10 cellular contexts compared by ENCODE assay signal in genomic region chr1:6027591-6027990, GRCh38. TPM values are rescaled to one million over a fixed set of nuclear protein-coding genes. Genes with fewer than 3 reads are reported as not detected.
DNase-seq lines count a peak whose midpoint lies in the region; ATAC-seq and TF ChIP-seq lines count a peak whose summit lies in the region.
"Had no signal": no experiment of that assay in that cellular context is flagged by ENCODE, and none has a peak within 500 bp of the region (broad histone marks: within the 10 kb centered on the region; RNA-seq: fewer than 3 reads in every experiment).

No MANE protein-coding gene starts in this region.

- no peak overlapping the region for H2AFZ ChIP-seq in H9 (ENCODE audit: low read length)
- H2AFZ ChIP-seq: parathyroid adenoma had no signal

- H3K4me1 ChIP-seq in mucosa of rectum (ENCODE audit: control insufficient read depth in 2 of 2, insufficient read depth in 2 of 2, low read length in 2 of 2) (peaks cover 5 to 6% of the 10 kb centered on the region in 2 donors), H9 (ENCODE audit: insufficient read depth, low read length) (peaks cover 2% of the 10 kb centered on the region; the same call in 1 of the 2 replicates), foreskin keratinocyte (peaks cover 4% of the 10 kb centered on the region)
- H3K4me1 ChIP-seq: parathyroid adenoma had no signal

- H3K23me2 ChIP-seq in H9 (ENCODE audit: insufficient read length, low read depth, low read length, poor library complexity, severe bottlenecking) = no peaks in the 10 kb centered on the region

- H3K27ac ChIP-seq in mucosa of rectum (ENCODE audit: low read depth in 2 of 2, low read length in 2 of 2) = peak overlapping the region; percentile 50 to 74
- H3K27ac ChIP-seq in H9 (ENCODE audit: insufficient read length, low read depth, low read length) = no peak overlapping the region
- H3K27ac ChIP-seq in foreskin keratinocyte = no peak overlapping the region
- H3K27ac ChIP-seq: parathyroid adenoma had no signal

- H3K4me1 Mint-ChIP-seq in IgD-negative memory B cell = peaks cover 29 to 45% (median 31%) of the 10 kb centered on the region in 3 donors
- peaks cover 54% of the 10 kb centered on the region for H3K4me1 Mint-ChIP-seq in activated CD4-positive, alpha-beta memory T cell treated with anti-CD3 and anti-CD28 coated beads for 36 hours (ENCODE audit: low read depth)
- peaks cover 0 to 19% of the 10 kb centered on the region in 2 experiments; a peak in 2 of 4 replicates for H3K4me1 Mint-ChIP-seq in H9

- peak overlapping the region; percentile 83 to 94 (median 92) for H3K4me3 Mint-ChIP-seq in IgD-negative memory B cell
- H3K4me3 Mint-ChIP-seq in activated CD4-positive, alpha-beta memory T cell treated with anti-CD3 and anti-CD28 coated beads for 36 hours = peak overlapping the region; percentile 96
- no peak overlapping the region for H3K4me3 Mint-ChIP-seq in H9

- H3T11ph ChIP-seq in H9 (ENCODE audit: low read length) = no peak overlapping the region

- no peaks in the 10 kb centered on the region for H3K36me3 ChIP-seq in mucosa of rectum (ENCODE audit: control insufficient read depth in 2 of 2, insufficient read depth in 2 of 2, low read length in 2 of 2)

- H4K8ac ChIP-seq in H9 (replicated peaks; ENCODE audit: insufficient read length, low read depth, low read length) = no peak overlapping the region

- WGBS in H9 (ENCODE audit: extremely low coverage, insufficient read length, low lambda C conversion rate) = no CpG with 5 or more reads among the region's 10 CpGs

- H3K79me1 ChIP-seq in H9 (ENCODE audit: insufficient read depth, low read depth, low read length, poor library complexity, severe bottlenecking) = no peaks in the 10 kb centered on the region

- H4K5ac ChIP-seq in H9 (ENCODE audit: insufficient read length, low read depth, low read length) = no peak overlapping the region

- H3K9me3 ChIP-seq in mucosa of rectum (ENCODE audit: control insufficient read depth in 2 of 2, low read length in 2 of 2) (no peaks in the 10 kb centered on the region), H9 (ENCODE audit: control insufficient read depth, low read depth, low read length) (no peaks in the 10 kb centered on the region)

- no peak overlapping the region for H2AK5ac ChIP-seq in H9 (ENCODE audit: insufficient read length, low read length)

- no peaks in the 10 kb centered on the region for H3K79me2 ChIP-seq in H9 (ENCODE audit: insufficient read depth, low read length)
- H3K79me2 ChIP-seq: parathyroid adenoma had no signal

- H3K36me3 Mint-ChIP-seq in IgD-negative memory B cell (no peaks in the 10 kb centered on the region), H9 (ENCODE audit: insufficient read depth in 1 of 3, low read depth in 3 of 3) (no peaks in the 10 kb centered on the region)
- peaks cover 32% of the 10 kb centered on the region for H3K36me3 Mint-ChIP-seq in activated CD4-positive, alpha-beta memory T cell treated with anti-CD3 and anti-CD28 coated beads for 36 hours

- H4K20me1 ChIP-seq in H9 (ENCODE audit: control insufficient read depth, insufficient read depth, insufficient read length) = no peaks in the 10 kb centered on the region

- H4K91ac ChIP-seq in H9 (ENCODE audit: insufficient read length, low read depth, low read length) = no peak overlapping the region

- H3K27me3 Mint-ChIP-seq in IgD-negative memory B cell = no peaks in the 10 kb centered on the region
- no peaks in the 10 kb centered on the region for H3K27me3 Mint-ChIP-seq in activated CD4-positive, alpha-beta memory T cell treated with anti-CD3 and anti-CD28 coated beads for 36 hours
- H3K27me3 Mint-ChIP-seq in H9 (ENCODE audit: low read depth) = peaks cover 18% of the 10 kb centered on the region

- DNase-seq in CD1c-positive myeloid dendritic cell (ENCODE audit: extremely low spot score) = peak; percentile 45
- peak; percentile 62 for DNase-seq in activated CD4-positive, alpha-beta memory T cell treated with anti-CD3 and anti-CD28 coated beads for 36 hours
- DNase-seq in left colon = no peak
- no peak for DNase-seq in H9
- DNase-seq in foreskin keratinocyte = no peak
- DNase-seq in NCI-H1105 treated with DMSO at 0.1 percent for 48 hours (lab: John Stamatoyannopoulos, UW) = no peak
- DNase-seq: DMS79 had no signal

- no peak overlapping the region for H2BK5ac ChIP-seq in H9 (ENCODE audit: insufficient read length, low read length)

- no peak overlapping the region for H3K18ac ChIP-seq in H9 (ENCODE audit: insufficient read length, low read depth, low read length)

- no peaks in the 10 kb centered on the region for H3K9me3 Mint-ChIP-seq in IgD-negative memory B cell
- H3K9me3 Mint-ChIP-seq in activated CD4-positive, alpha-beta memory T cell treated with anti-CD3 and anti-CD28 coated beads for 36 hours = no peaks in the 10 kb centered on the region
- no peaks in the 10 kb centered on the region; a peak in 1 of 5 replicates for H3K9me3 Mint-ChIP-seq in H9

- no peak overlapping the region for H2BK120ac ChIP-seq in H9 (ENCODE audit: low read depth, low read length, poor library complexity, severe bottlenecking)

- H3K4ac ChIP-seq in H9 (ENCODE audit: low read depth, low read length) = no peak overlapping the region

- no peak overlapping the region for H2BK20ac ChIP-seq in H9 (ENCODE audit: low read depth, low read length, poor library complexity, severe bottlenecking)

- no peak overlapping the region for H3K56ac ChIP-seq in H9 (ENCODE audit: insufficient read length, low read depth, low read length)

- H3K9ac ChIP-seq in mucosa of rectum (ENCODE audit: low read depth in 1 of 2, low read length in 2 of 2) = peak overlapping the region in 1 of 2 donors; percentile 32
- no peak overlapping the region for H3K9ac ChIP-seq in H9 (ENCODE audit: extremely low read depth, insufficient read length, low read length)
- H3K9ac ChIP-seq: parathyroid adenoma had no signal

- peak overlapping the region; percentile 96 to 98 (median 98) for H3K27ac Mint-ChIP-seq in IgD-negative memory B cell
- peak overlapping the region; percentile 97 for H3K27ac Mint-ChIP-seq in activated CD4-positive, alpha-beta memory T cell treated with anti-CD3 and anti-CD28 coated beads for 36 hours
- no peak overlapping the region for H3K27ac Mint-ChIP-seq in H9

- peak overlapping the region in 1 of 2 donors; percentile 69 for H3K4me3 ChIP-seq in mucosa of rectum (ENCODE audit: low read length in 2 of 2)

- no peak overlapping the region for H2BK15ac ChIP-seq in H9 (ENCODE audit: low read depth, low read length)

- no peak for ATAC-seq in left colon
- ATAC-seq in foreskin keratinocyte = no peak

- no peak overlapping the region for H2BK12ac ChIP-seq in H9 (ENCODE audit: insufficient read length, low read depth, low read length)

- no peak overlapping the region for H3K4me2 ChIP-seq in H9 (ENCODE audit: insufficient read depth, insufficient read length, low read length)

- no peak overlapping the region for H3K14ac ChIP-seq in H9 (ENCODE audit: insufficient read depth, low read length)

- POLR2A ChIA-PET in activated CD4-positive, alpha-beta memory T cell treated with anti-CD3 and anti-CD28 coated beads for 36 hours (lab: Charles Lee) = interaction anchor here (0.6 to 3.8 kb wide), 3 partner anchors 29 to 173 kb away, joined by 3 to 41 read pairs (median 4); partner anchors contain the start of gene NPHP4

- CTCF ChIA-PET in activated CD4-positive, alpha-beta memory T cell treated with anti-CD3 and anti-CD28 coated beads for 36 hours (lab: Charles Lee) = interaction anchor here (1.1 to 1.2 kb wide), 2 partner anchors 34 to 177 kb away, joined by 3 read pairs; no protein-coding TSS in a partner anchor

- H3K27me3 ChIP-seq in mucosa of rectum (ENCODE audit: control insufficient read depth in 2 of 2, insufficient read depth in 2 of 2, low read length in 2 of 2) = no peaks in the 10 kb centered on the region
- H3K27me3 ChIP-seq in H9 (ENCODE audit: insufficient read depth, low read length) = no peaks in the 10 kb centered on the region
- H3K27me3 ChIP-seq in foreskin keratinocyte = peaks cover 20% of the 10 kb centered on the region

- no peak for TF ChIP-seq CTCF in H9 (conservative IDR thresholded peaks at IDR 0.05)
- TF ChIP-seq CTCF in foreskin keratinocyte (conservative IDR thresholded peaks at IDR 0.05) = no peak

- intact Hi-C loops in activated CD4-positive, alpha-beta memory T cell treated with anti-CD3 and anti-CD28 coated beads for 36 hours (cut with micrococcal nuclease) = loop anchor here (1.0 to 10.0 kb wide), 6 partner anchors 35 to 757 kb away; partner anchors contain the start of genes ACOT7, CAMTA1, KLHL21 and NPHP4
- intact Hi-C loops in left colon (cut with DNase I, micrococcal nuclease) = no loop called here

- no peak overlapping the region for H3K23ac ChIP-seq in H9 (ENCODE audit: insufficient read length, low read depth, low read length)

RNA-seq across cellular contexts. Expression of gene KCNAB2, which starts 18.1 kb away (rescaled TPM):
- polyA plus RNA-seq in IgD-negative memory B cell (20.4 TPM), foreskin keratinocyte (1.8 and 2.0 TPM in 2 replicates)
- total RNA-seq in activated CD4-positive, alpha-beta memory T cell treated with anti-CD3 and anti-CD28 coated beads for 36 hours = 100 to 1,000 TPM; 196 to 202 TPM
- total RNA-seq in left colon (1 to 10 TPM; 4.2 to 7.5 TPM), H9 (2021) (7.8 and 8.3 TPM in 2 replicates), foreskin keratinocyte (2.0 TPM in 2 replicates)

RNA-seq across cellular contexts. Expression of gene NPHP4, which starts 35.4 kb away (rescaled TPM):
- polyA plus RNA-seq in IgD-negative memory B cell (0.71 TPM), foreskin keratinocyte (3.9 and 4.8 TPM in 2 replicates)
- total RNA-seq in activated CD4-positive, alpha-beta memory T cell treated with anti-CD3 and anti-CD28 coated beads for 36 hours = 10 to 100 TPM; 14.0 to 14.6 TPM
- total RNA-seq in left colon (1 to 10 TPM; 7.6 to 8.5 TPM), H9 (2021) (14.3 and 17.6 TPM in 2 replicates), foreskin keratinocyte (7.4 and 9.2 TPM in 2 replicates)

Comparison
In these comparisons a context has a peak if more than half of its experiments do, and no peak if none do; other contexts are left out.
1. DNase-seq: peak in CD1c-positive myeloid dendritic cell (single experiment) and activated CD4-positive, alpha-beta memory T cell treated with anti-CD3 and anti-CD28 coated beads for 36 hours (single experiment); none in left colon (0 of 2), H9 (single experiment), foreskin keratinocyte (0 of 2) and NCI-H1105 treated with DMSO at 0.1 percent for 48 hours (single experiment).
2. H3K27ac Mint-ChIP-seq: peak in IgD-negative memory B cell (3 of 3) and activated CD4-positive, alpha-beta memory T cell treated with anti-CD3 and anti-CD28 coated beads for 36 hours (single experiment); none in H9 (0 of 3).
3. H3K4me3 Mint-ChIP-seq: peak in IgD-negative memory B cell (4 of 4) and activated CD4-positive, alpha-beta memory T cell treated with anti-CD3 and anti-CD28 coated beads for 36 hours (single experiment); none in H9 (0 of 2).
4. H3K27ac ChIP-seq: peak in mucosa of rectum (2 of 2); none in H9 (single experiment) and foreskin keratinocyte (single experiment).
5. RNA of gene KCNAB2, which starts 18.1 kb away (total RNA-seq): 196 to 202 TPM in activated CD4-positive, alpha-beta memory T cell treated with anti-CD3 and anti-CD28 coated beads for 36 hours; 7.8 to 8.3 TPM in H9, 4.2 to 7.5 TPM in left colon and 2.0 TPM in foreskin keratinocyte; every median in the first group is over 10 times any median in the second.